1 cellular context compared by ENCODE assay signal in the genomic region with DNA sequence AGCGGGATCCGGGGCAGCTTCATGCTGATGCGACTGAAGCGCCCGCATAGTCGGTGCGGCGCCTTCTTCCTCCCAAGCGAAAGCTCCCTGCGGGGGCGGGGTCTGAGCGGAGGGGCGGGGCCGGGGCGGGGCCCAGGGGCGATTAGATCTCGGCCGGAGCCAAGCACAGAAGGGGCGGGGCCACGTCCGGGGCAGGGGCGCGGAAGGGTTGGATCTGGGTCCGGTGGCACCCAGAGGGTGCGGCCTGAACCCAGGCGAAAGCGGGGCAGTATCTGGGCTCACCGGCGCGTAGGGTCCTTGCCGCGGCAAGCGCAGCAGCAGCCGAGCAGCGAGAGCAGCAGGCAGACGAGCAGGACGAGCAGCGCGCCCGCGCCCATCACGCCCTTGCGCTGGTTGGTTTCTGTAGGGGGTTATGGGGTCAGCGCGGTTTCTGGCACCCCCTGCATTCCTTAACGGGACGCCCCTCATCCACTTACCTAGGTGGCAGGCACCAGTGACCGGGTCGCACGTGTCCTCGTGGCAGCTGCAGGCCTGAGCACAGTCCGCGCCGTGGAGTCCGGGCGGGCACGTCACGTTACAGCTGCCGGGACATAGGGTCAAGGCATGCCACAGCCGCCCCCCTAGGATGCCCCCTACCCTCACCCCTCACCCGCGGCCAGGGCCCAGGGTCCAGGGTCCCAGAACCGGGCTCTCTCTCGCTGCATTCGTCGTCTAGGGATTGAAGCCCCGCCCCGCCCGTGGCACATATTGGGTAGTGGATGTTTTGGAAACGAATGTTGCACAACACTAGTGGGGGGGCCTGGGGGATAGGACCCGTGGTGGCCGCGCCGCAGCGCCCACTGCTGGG.
A peak's percentile ranks its signal among the peaks of the same experiment; 100 is the strongest.
TF ChIP-seq lines count a peak whose summit lies in the region.

No MANE protein-coding gene starts in this region.

TF ChIP-seq in GM12878, 131 proteins besides CTCF, POLR2A, EP300 and RAD21 (continued from another document):
- TF ChIP-seq ATF2 (IDR thresholded peaks at IDR 0.05; ENCODE audit: low read length) (no peak), BHLHE40 (IDR thresholded peaks at IDR 0.05; ENCODE audit: borderline replicate concordance in 1 of 2, low read depth in 2 of 2, low read length in 1 of 2) (peak in 1 of 2 experiments; percentile 39; a peak in 1 of 4 replicates), MYB (IDR thresholded peaks at IDR 0.05; ENCODE audit: borderline replicate concordance, low read depth, low read length) (no peak), RUNX3 (IDR thresholded peaks at IDR 0.05; ENCODE audit: low read length) (no peak), EGR1 (IDR thresholded peaks at IDR 0.05; ENCODE audit: borderline replicate concordance in 1 of 2, low read depth in 2 of 2, low read length in 2 of 2) (0 out of 3 replicates have a peak, but pooled peaks of 1 of the 2 experiments have one; percentile 23), YBX1 (IDR thresholded peaks at IDR 0.05) (no peak), ESRRA (IDR thresholded peaks at IDR 0.05; ENCODE audit: low read length) (no peak), RB1 (IDR thresholded peaks at IDR 0.05; ENCODE audit: borderline replicate concordance) (no peak)
